In genomic region chr2:61471905-61472805, GRCh38 we compare ENCODE assay signal across 8 cellular contexts. TPM values are rescaled to one million over a fixed set of nuclear protein-coding genes. Genes with fewer than 3 reads are reported as not detected.
DNase-seq lines count a peak whose midpoint lies in the region; ATAC-seq and TF ChIP-seq lines count a peak whose summit lies in the region.

No MANE protein-coding gene starts in this region.

- WGBS in urinary bladder: 36% methylated on average over 19 of the region's 19 CpGs

- H3K4me3 ChIP-seq in DND-41 (ENCODE audit: low read depth in 1 of 2, low read length in 2 of 2) (peak overlapping the region; percentile 67 to 69; a peak in 3 of 4 replicates), HFF-Myc (replicated peaks; ENCODE audit: low read depth, low read length) (peak overlapping the region; percentile 95), SJCRH30 (peak overlapping the region; percentile 96), choroid plexus epithelial cell (ENCODE audit: low read depth, low read length) (peak overlapping the region; percentile 95), urinary bladder (ENCODE audit: low read depth, low read length) (peak overlapping the region; percentile 99)

- H3K4me1 ChIP-seq in DND-41 (ENCODE audit: insufficient read depth, low read length): peaks cover 34% of the 10 kb centered on the region
- H3K4me1 ChIP-seq in SJCRH30: no peaks in the 10 kb centered on the region
- no peaks in the 10 kb centered on the region for H3K4me1 ChIP-seq in urinary bladder (ENCODE audit: insufficient read depth)

- H3K36me3 ChIP-seq in DND-41 (ENCODE audit: insufficient read depth, low read length) (peaks cover 22% of the 10 kb centered on the region), SJCRH30 (peaks cover 20% of the 10 kb centered on the region), urinary bladder (ENCODE audit: insufficient read depth) (no peaks in the 10 kb centered on the region)

- H4K20me1 ChIP-seq in DND-41 (ENCODE audit: insufficient read depth, low read length): peaks cover 13% of the 10 kb centered on the region; the same call in 1 of the 2 replicates

- H3K4me2 ChIP-seq in DND-41 (ENCODE audit: insufficient read depth, low read length): peak overlapping the region; percentile 85

- H2AFZ ChIP-seq in DND-41 (ENCODE audit: low read depth, low read length): peak overlapping the region; percentile 97

- TF ChIP-seq CTCF in DND-41 (IDR thresholded peaks at IDR 0.05; ENCODE audit: borderline replicate concordance, extremely low read depth, low read length, poor library complexity, severe bottlenecking): no peak
- no peak for TF ChIP-seq CTCF in HFF-Myc (IDR thresholded peaks at IDR 0.05; ENCODE audit: low read depth, low read length, missing control alignments)
- no peak for TF ChIP-seq CTCF in choroid plexus epithelial cell (conservative IDR thresholded peaks at IDR 0.05; ENCODE audit: low read depth, low read length)

- H3K27me3 ChIP-seq in DND-41 (ENCODE audit: insufficient read depth, low read length, poor library complexity) (no peaks in the 10 kb centered on the region), SJCRH30 (no peaks in the 10 kb centered on the region)

- H3K27ac ChIP-seq in DND-41 (ENCODE audit: low read length) (peak overlapping the region; percentile 97), SJCRH30 (peak overlapping the region; percentile 88), urinary bladder (ENCODE audit: low read depth) (peak overlapping the region; percentile 100)

- intact Hi-C loops in sciatic nerve (cut with DNase I): no loop called here

- ATAC-seq in DND-41 (ENCODE audit: insufficient read depth, low read depth) (no peak), HG03521 (IDR thresholded peaks at IDR 0.05; ENCODE audit: unreplicated experiment) (no peak), sciatic nerve (no peak)

- DNase-seq in DND-41: peak; percentile 41
- peak; percentile 32 for DNase-seq in HFF-Myc (ENCODE audit: extremely low read depth, low read depth)
- DNase-seq in SJCRH30: peak in 1 of 2 experiments; percentile 40
- DNase-seq in choroid plexus epithelial cell (ENCODE audit: low read depth): peak; percentile 45
- peak; percentile 30 to 39 for DNase-seq in lung microvascular endothelial cell (ENCODE audit: low read depth in 2 of 2)
- DNase-seq in sciatic nerve (ENCODE audit: low spot score): no peak

- H3K9me3 ChIP-seq in DND-41 (ENCODE audit: insufficient read depth, low read length, severe bottlenecking) (no peaks in the 10 kb centered on the region), SJCRH30 (replicated peaks) (no peaks in the 10 kb centered on the region)

- H3K79me2 ChIP-seq in DND-41 (ENCODE audit: insufficient read depth, low read length): peaks cover 49% of the 10 kb centered on the region

- peak overlapping the region; percentile 92 for H3K9ac ChIP-seq in DND-41 (ENCODE audit: low read depth, low read length)

RNA-seq across cellular contexts. Expression of gene USP34, which starts 1.3 kb away (rescaled TPM):
- 112 and 133 TPM in 2 replicates for total RNA-seq in SJCRH30 (2014; rRNA removed; shearing (Covaris generic))
- 64.9 and 91.5 TPM in 2 replicates for total RNA-seq in lung microvascular endothelial cell
- total RNA-seq in urinary bladder: 294 TPM
- 48.2 TPM for polyA plus RNA-seq in urinary bladder
- total RNA-seq in sciatic nerve: 154 TPM
